Comparison of ENCODE assay signal across 8 cellular contexts in genomic region chr1:84619383-84620093, GRCh38. TPM values are rescaled to one million over a fixed set of nuclear protein-coding genes. Genes with fewer than 3 reads are reported as not detected.
DNase-seq lines count a peak whose midpoint lies in the region; ATAC-seq and TF ChIP-seq lines count a peak whose summit lies in the region.

No MANE protein-coding gene starts in this region.

- H3K9me3 ChIP-seq in esophagus muscularis mucosa = no peaks in the 10 kb centered on the region
- H3K9me3 ChIP-seq in prostate gland = no peaks in the 10 kb centered on the region

- H3K4me3 Mint-ChIP-seq in CD14-positive monocyte = peak overlapping the region in 1 of 2 donors; percentile 53
- H3K4me3 Mint-ChIP-seq in activated CD4-positive, alpha-beta T cell treated with anti-CD3 and anti-CD28 coated beads, Interleukin-2, amount 10 ng/mL, durations not matched to agents 7 days and 5 days = peak overlapping the region; percentile 18

- peaks cover 21% of the 10 kb centered on the region for H3K4me1 Mint-ChIP-seq in CD14-positive monocyte
- peaks cover 18% of the 10 kb centered on the region for H3K4me1 Mint-ChIP-seq in activated CD4-positive, alpha-beta T cell treated with anti-CD3 and anti-CD28 coated beads, Interleukin-2, amount 10 ng/mL, durations not matched to agents 7 days and 5 days

- H3K4me3 ChIP-seq in NB4 (ENCODE audit: low read depth, low read length) = no peak overlapping the region
- no peak overlapping the region for H3K4me3 ChIP-seq in esophagus muscularis mucosa
- no peak overlapping the region for H3K4me3 ChIP-seq in prostate gland

- TF ChIP-seq EP300 in esophagus muscularis mucosa (IDR thresholded peaks at IDR 0.05) = peak; percentile 39

- H3K27ac ChIP-seq in esophagus muscularis mucosa (replicated peaks in 1 of 4) = peak overlapping the region; percentile 45 to 83 (median 72)
- H3K27ac ChIP-seq in prostate gland = peak overlapping the region; percentile 3 to 10

- ATAC-seq in HG03520 (IDR thresholded peaks at IDR 0.05; ENCODE audit: unreplicated experiment) = no peak

- H3K36me3 ChIP-seq in esophagus muscularis mucosa (no peaks in the 10 kb centered on the region), prostate gland (no peaks in the 10 kb centered on the region)

- peaks cover under 1 to 4% (median 3%) of the 10 kb centered on the region in 7 donors for H3K9me3 Mint-ChIP-seq in CD14-positive monocyte
- peaks cover 6% of the 10 kb centered on the region for H3K9me3 Mint-ChIP-seq in activated CD4-positive, alpha-beta T cell treated with anti-CD3 and anti-CD28 coated beads, Interleukin-2, amount 10 ng/mL, durations not matched to agents 7 days and 5 days

- H3K27me3 Mint-ChIP-seq in CD14-positive monocyte (ENCODE audit: low read depth in 3 of 3) = peaks cover 0 to 8% (median 2%) of the 10 kb centered on the region in 3 donors
- no peaks in the 10 kb centered on the region for H3K27me3 Mint-ChIP-seq in activated CD4-positive, alpha-beta T cell treated with anti-CD3 and anti-CD28 coated beads, Interleukin-2, amount 10 ng/mL, durations not matched to agents 7 days and 5 days

- intact Hi-C loops in CD14-positive monocyte (cut with micrococcal nuclease) = loop anchor here (2.0 to 5.0 kb wide), 3 partner anchors 47 to 477 kb away; partner anchors contain the start of gene PRKACB (in 1 of the 2)
- intact Hi-C loops in esophagus muscularis mucosa (cut with DNase I) = loop anchor here (2.0 to 5.0 kb wide), 2 partner anchors 42 to 133 kb away; no protein-coding TSS in a partner anchor
- intact Hi-C loops in prostate gland (cut with DNase I) = loop anchor here (10.0 kb wide), 1 partner anchor 135 kb away; no protein-coding TSS in a partner anchor

- H3K36me3 Mint-ChIP-seq in CD14-positive monocyte = peaks cover 0 to 2% of the 10 kb centered on the region in 2 donors
- peaks cover under 1% of the 10 kb centered on the region for H3K36me3 Mint-ChIP-seq in activated CD4-positive, alpha-beta T cell treated with anti-CD3 and anti-CD28 coated beads, Interleukin-2, amount 10 ng/mL, durations not matched to agents 7 days and 5 days (ENCODE audit: low read depth)

- H3K27me3 ChIP-seq in esophagus muscularis mucosa = no peaks in the 10 kb centered on the region
- H3K27me3 ChIP-seq in prostate gland (replicated peaks; ENCODE audit: insufficient read depth) = no peaks in the 10 kb centered on the region

- H3K4me1 ChIP-seq in esophagus muscularis mucosa (peaks cover 18 to 46% (median 41%) of the 10 kb centered on the region in 4 donors), prostate gland (replicated peaks) (no peaks in the 10 kb centered on the region)

- CTCF ChIA-PET in activated CD4-positive, alpha-beta T cell treated with anti-CD3 and anti-CD28 coated beads, Interleukin-2, amount 10 ng/mL, durations not matched to agents 7 days and 5 days (lab: Charles Lee) = interaction anchor here (0.6 to 2.6 kb wide), 13 partner anchors 12 to 241 kb away, joined by 3 to 12 read pairs (median 4); partner anchors contain the start of genes GNG5 and SPATA1

- peak overlapping the region in 6 of 7 donors; percentile 1 to 82 (median 50) for H3K27ac Mint-ChIP-seq in CD14-positive monocyte
- H3K27ac Mint-ChIP-seq in activated CD4-positive, alpha-beta T cell treated with anti-CD3 and anti-CD28 coated beads, Interleukin-2, amount 10 ng/mL, durations not matched to agents 7 days and 5 days = no peak overlapping the region

- 42% methylated on average over 9 of the region's 9 CpGs for WGBS in esophagus muscularis mucosa
- 54% methylated on average over 9 of the region's 9 CpGs for WGBS in prostate gland

- TF ChIP-seq POLR2A in NB4 (IDR thresholded peaks at IDR 0.05; ENCODE audit: extremely low read depth, insufficient read length) (no peak), esophagus muscularis mucosa (IDR thresholded peaks at IDR 0.05; ENCODE audit: low read depth) (no peak), prostate gland (IDR thresholded peaks at IDR 0.05) (no peak)

- POLR2A ChIA-PET in activated CD4-positive, alpha-beta T cell treated with anti-CD3 and anti-CD28 coated beads, Interleukin-2, amount 10 ng/mL, durations not matched to agents 7 days and 5 days (lab: Charles Lee) = interaction anchor here (0.7 kb wide), 1 partner anchor 113 kb away, joined by 4 read pairs; the partner anchor contains the start of genes GNG5 and SPATA1

- TF ChIP-seq CTCF in CD14-positive monocyte (IDR thresholded peaks at IDR 0.05) (no peak), NB4 (IDR thresholded peaks at IDR 0.05; ENCODE audit: low read depth, low read length) (no peak), esophagus muscularis mucosa (IDR thresholded peaks at IDR 0.05) (no peak), prostate gland (IDR thresholded peaks at IDR 0.05) (no peak)

- no peak for DNase-seq in CD14-positive monocyte (ENCODE audit: low spot score)
- DNase-seq in NB4 (ENCODE audit: low read depth) = peak; percentile 60
- no peak for DNase-seq in activated CD4-positive, alpha-beta T cell treated with anti-CD3 and anti-CD28 coated beads, Interleukin-2, amount 10 ng/mL, durations not matched to agents 7 days and 5 days
- DNase-seq in esophagus muscularis mucosa (ENCODE audit: extremely low spot score) = no peak
- no peak for DNase-seq in prostate gland (ENCODE audit: low spot score)
- DNase-seq in ureter (ENCODE audit: low spot score) = no peak
- DNase-seq in iPS-NIHi11 (ENCODE audit: low spot score) = no peak

RNA-seq across cellular contexts. Expression of gene CTBS, which starts 45.3 kb away (rescaled TPM):
- polyA plus RNA-seq in CD14-positive monocyte = 10 to 100 TPM; 44.8 to 62.2 TPM
- 10 to 100 TPM; 13.2 to 14.8 TPM for total RNA-seq in activated CD4-positive, alpha-beta T cell treated with anti-CD3 and anti-CD28 coated beads, Interleukin-2, amount 10 ng/mL, durations not matched to agents 7 days and 5 days
- total RNA-seq in esophagus muscularis mucosa = 1 to 10 TPM; 7.1 to 8.9 (median 8.5) TPM
- 10 to 100 TPM; 15.1 to 45.5 TPM for total RNA-seq in prostate gland
- total RNA-seq in ureter = 16.5 TPM
